10 cellular contexts compared by ENCODE assay signal in the genomic region with DNA sequence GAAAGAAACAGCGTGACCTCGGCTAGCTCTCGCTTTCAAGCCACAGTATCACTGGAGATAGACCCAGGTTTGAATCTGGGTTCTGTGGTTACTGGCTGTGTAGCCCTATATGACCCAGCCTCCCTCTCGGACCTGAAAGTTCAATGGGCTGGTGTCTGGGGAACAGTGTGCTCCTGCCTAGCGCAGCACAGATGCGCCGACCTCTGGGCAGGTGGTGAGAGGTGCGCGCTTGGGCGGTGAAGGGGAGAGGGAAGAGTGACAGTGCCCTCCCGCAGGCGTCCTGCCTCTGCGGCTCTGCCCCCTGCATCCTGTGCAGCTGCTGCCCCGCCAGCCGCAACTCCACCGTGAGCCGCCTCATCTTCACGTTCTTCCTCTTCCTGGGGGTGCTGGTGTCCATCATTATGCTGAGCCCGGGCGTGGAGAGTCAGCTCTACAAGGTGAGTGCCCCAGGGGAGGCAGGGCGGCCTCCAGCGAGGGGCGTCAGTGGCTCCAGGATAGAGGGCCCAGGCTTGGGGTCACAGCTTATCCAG. TPM values are rescaled to one million over a fixed set of nuclear protein-coding genes. Genes with fewer than 3 reads are reported as not detected.
DNase-seq lines count a peak whose midpoint lies in the region; ATAC-seq and TF ChIP-seq lines count a peak whose summit lies in the region.
"Had no signal": no experiment of that assay in that cellular context is flagged by ENCODE, and none has a peak within 500 bp of the region (broad histone marks: within the 10 kb centered on the region; RNA-seq: fewer than 3 reads in every experiment).

No MANE protein-coding gene starts in this region.

- H3K27ac Mint-ChIP-seq in immature natural killer cell, result no peak overlapping the region

- no peak for TF ChIP-seq POLR2A in adrenal gland (IDR thresholded peaks at IDR 0.05)

- TF ChIP-seq CTCF in PC-9 (conservative IDR thresholded peaks at IDR 0.05) (no peak), adrenal gland (IDR thresholded peaks at IDR 0.05) (no peak)

- 74 to 84% (median 76%) methylated on average over 18 to 23 of the region's 23 CpGs for WGBS in adrenal gland, 4 donors

- H3K4me1 ChIP-seq in BLaER1 treated with 17β-estradiol and CSF1 and Interleukin-3, amounts not matched to agents 10 nM and 100 nM, result peaks cover 30 to 57% (median 51%) of the 10 kb centered on the region in 10 experiments
- H3K4me1 ChIP-seq in PC-9 (replicated peaks; ENCODE audit: insufficient read depth) (peaks cover 27% of the 10 kb centered on the region), adrenal gland (replicated peaks in 1 of 2) (no peaks in the 10 kb centered on the region)

- no peaks in the 10 kb centered on the region for H3K9me3 ChIP-seq in BLaER1 treated with 17β-estradiol and CSF1 and Interleukin-3, amounts not matched to agents 10 nM and 100 nM (replicated peaks in 1 of 11)
- H3K9me3 ChIP-seq in PC-9 (ENCODE audit: insufficient read depth, low read depth) (no peaks in the 10 kb centered on the region), adrenal gland (replicated peaks in 1 of 3) (no peaks in the 10 kb centered on the region)

- ATAC-seq in GM19023 (IDR thresholded peaks at IDR 0.05; ENCODE audit: unreplicated experiment) (peak; percentile 86), HG02938 (IDR thresholded peaks at IDR 0.05; ENCODE audit: unreplicated experiment) (peak; percentile 76)

- peaks cover 0 to 6% (median 5%) of the 10 kb centered on the region in 3 donors for H3K27me3 Mint-ChIP-seq in immature natural killer cell (ENCODE audit: low read depth in 3 of 3)

- POLR2A ChIA-PET in PC-9 (lab: Charles Lee; ENCODE audit: unreplicated experiment), result no interaction called here

- no peaks in the 10 kb centered on the region for H4K20me1 ChIP-seq in BLaER1 treated with 17β-estradiol and CSF1 and Interleukin-3, amounts not matched to agents 10 nM and 100 nM
- no peaks in the 10 kb centered on the region; the same call in 1 of the 2 replicates for H4K20me1 ChIP-seq in PC-9 (ENCODE audit: insufficient read depth)

- no TSS peak for BruUV-seq in PC-9 (replicated peaks; lab: Mats Ljungman, UMichigan)

- peaks cover 35% of the 10 kb centered on the region for H3F3A ChIP-seq in PC-9 (ENCODE audit: insufficient read depth, low read depth)

- intact Hi-C loops in PC-9 (cut with micrococcal nuclease; ENCODE audit: unreplicated experiment) (loop anchor here (5.0 to 10.0 kb wide), 2 partner anchors 129 to 641 kb away; partner anchors contain the start of genes SNRNP40 and ZCCHC17), adrenal gland (cut with DNase I) (loop anchor here (5.0 to 10.0 kb wide), 2 partner anchors 121 to 241 kb away; no protein-coding TSS in a partner anchor)

- H3K9me3 Mint-ChIP-seq in immature natural killer cell, result no peaks in the 10 kb centered on the region

- H3K4me3 ChIP-seq in BLaER1 treated with 17β-estradiol and CSF1 and Interleukin-3, amounts not matched to agents 10 nM and 100 nM, result peak overlapping the region; percentile 2 to 48 (median 26); a peak in 17 of 20 replicates
- H3K4me3 ChIP-seq in PC-9 (no peak overlapping the region), adrenal gland (no peak overlapping the region)

- peaks cover 0 to 12% (median 0%) of the 10 kb centered on the region in 11 experiments; a peak in 3 of 22 replicates for H3K27me3 ChIP-seq in BLaER1 treated with 17β-estradiol and CSF1 and Interleukin-3, amounts not matched to agents 10 nM and 100 nM
- H3K27me3 ChIP-seq in PC-9 (ENCODE audit: insufficient read depth, low read depth), result no peaks in the 10 kb centered on the region
- no peaks in the 10 kb centered on the region for H3K27me3 ChIP-seq in adrenal gland

- no peaks in the 10 kb centered on the region for H3K9me2 ChIP-seq in PC-9 (ENCODE audit: insufficient read depth)

- CTCF ChIA-PET in PC-9 (lab: Charles Lee), result interaction anchor here (2.0 kb wide), 1 partner anchor 125 kb away, joined by 4 read pairs; no protein-coding TSS in a partner anchor

- DNase-seq in NCI-H2171 treated with DMSO at 0.1 percent for 48 hours (lab: John Stamatoyannopoulos, UW), result peak; percentile 85
- DNase-seq in activated CD4-positive, alpha-beta T cell treated with anti-CD3 and anti-CD28 coated beads for 1 hour, result no peak
- no peak for DNase-seq in PC-9
- no peak for DNase-seq in immature natural killer cell
- DNase-seq in adrenal gland, result no peak

- no peaks in the 10 kb centered on the region for H3K36me3 Mint-ChIP-seq in immature natural killer cell

- H3K79me2 ChIP-seq in PC-9 (ENCODE audit: low read depth), result peaks cover 15% of the 10 kb centered on the region; the same call in 1 of the 2 replicates

- H3K9ac ChIP-seq in BLaER1 treated with 17β-estradiol and CSF1 and Interleukin-3, amounts not matched to agents 10 nM and 100 nM, result peak overlapping the region in 10 of 11 experiments; percentile 24 to 81 (median 44); a peak in 17 of 22 replicates

- H3K27ac ChIP-seq in BLaER1 treated with 17β-estradiol and CSF1 and Interleukin-3, amounts not matched to agents 10 nM and 100 nM, result peak overlapping the region in 9 of 11 experiments; percentile 18 to 85 (median 68); a peak in 17 of 22 replicates
- H3K27ac ChIP-seq in PC-9, result no peak overlapping the region
- H3K27ac ChIP-seq in adrenal gland, result no peak overlapping the region
- H3K27ac ChIP-seq: C4-2B had no signal

- peak overlapping the region; percentile 80 to 95 (median 88) for H3K4me2 ChIP-seq in BLaER1 treated with 17β-estradiol and CSF1 and Interleukin-3, amounts not matched to agents 10 nM and 100 nM
- H3K4me2 ChIP-seq in PC-9, result no peak overlapping the region

- H3K4me3 Mint-ChIP-seq in immature natural killer cell, result no peak overlapping the region

- 0 out of 22 replicates have a peak, but pooled peaks cover 0 to 3% (median 0%) of the 10 kb centered on the region in 11 experiments for H3K36me3 ChIP-seq in BLaER1 treated with 17β-estradiol and CSF1 and Interleukin-3, amounts not matched to agents 10 nM and 100 nM
- H3K36me3 ChIP-seq in PC-9 (ENCODE audit: low read depth), result no peaks in the 10 kb centered on the region
- H3K36me3 ChIP-seq in adrenal gland (replicated peaks in 1 of 2), result no peaks in the 10 kb centered on the region

- H2AFZ ChIP-seq in PC-9, result no peak overlapping the region

- H3K4me1 Mint-ChIP-seq in immature natural killer cell, result peaks cover 0 to 4% of the 10 kb centered on the region in 2 donors

RNA-seq across cellular contexts. Expression of gene SERINC2, which starts 10.5 kb away (rescaled TPM):
- total RNA-seq in PC-9 (2021), result 36.0 and 44.0 TPM in 2 replicates
- polyA plus RNA-seq in immature natural killer cell, result not detected
- total RNA-seq in adrenal gland, result 10 to 100 TPM; 12.5 to 35.8 (median 20.6) TPM
- 10 to 100 TPM in 2 of 3 donors, 1 to 10 TPM in 1; 8.3 to 34.0 (median 19.7) TPM for polyA plus RNA-seq in adrenal gland

RNA-seq across cellular contexts. Expression of gene FABP3, which starts 50.6 kb away (rescaled TPM):
- not detected in 2 replicates for total RNA-seq in PC-9 (2021)
- not detected for polyA plus RNA-seq in immature natural killer cell
- 10 to 100 TPM; 23.8 to 87.9 (median 49.3) TPM for total RNA-seq in adrenal gland
- 100 to 1,000 TPM in 2 of 3 donors, 10 to 100 TPM in 1; 56.7 to 233 (median 125) TPM for polyA plus RNA-seq in adrenal gland
- total RNA-seq: mononuclear cell had no signal

Comparison
In these comparisons a context has a peak if more than half of its experiments do, and no peak if none do; other contexts are left out.
1. H3K27ac ChIP-seq: peak in BLaER1 treated with 17β-estradiol and CSF1 and Interleukin-3, amounts not matched to agents 10 nM and 100 nM (9 of 11); none in PC-9 (single experiment) and adrenal gland (0 of 5).
2. H3K4me3 ChIP-seq: peak in BLaER1 treated with 17β-estradiol and CSF1 and Interleukin-3, amounts not matched to agents 10 nM and 100 nM (10 of 10); none in PC-9 (single experiment) and adrenal gland (0 of 4).
3. RNA of gene FABP3, which starts 50.6 kb away (total RNA-seq): 23.8 to 87.9 TPM in adrenal gland; not detected in PC-9; every median in the first group is over 10 times any median in the second.